In the genomic region with DNA sequence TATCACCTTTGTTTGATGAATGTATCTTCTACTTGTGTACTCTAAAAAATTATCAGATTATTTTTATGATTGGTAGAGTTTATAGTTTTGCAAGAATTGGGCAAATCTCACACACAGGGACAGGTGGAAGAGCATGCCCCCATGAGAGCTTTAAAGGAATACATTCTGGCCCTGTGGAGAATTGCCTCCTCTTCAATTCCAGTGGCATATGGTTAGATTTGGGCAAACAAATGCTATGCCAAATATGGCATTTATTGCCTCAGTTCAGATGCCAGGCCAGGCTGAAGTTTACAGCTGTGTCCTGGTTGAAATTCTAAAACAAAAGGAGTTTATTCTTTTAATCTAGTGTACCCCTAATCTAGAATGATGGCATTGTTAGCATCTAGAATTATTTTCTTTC, we compare ENCODE assay signal across 23 cellular contexts.
DNase-seq lines count a peak whose midpoint lies in the region; ATAC-seq and TF ChIP-seq lines count a peak whose summit lies in the region.
"Had no signal": no experiment of that assay in that cellular context is flagged by ENCODE, and none has a peak within 500 bp of the region (broad histone marks: within the 10 kb centered on the region; RNA-seq: fewer than 3 reads in every experiment).

No MANE protein-coding gene starts in this region.

- DNase-seq in NCI-H524 (lab: John Stamatoyannopoulos, UW) (peak; percentile 2 to 56), NCI-H524 treated with DMSO at 0.1 percent for 48 hours (lab: John Stamatoyannopoulos, UW) (no peak), NCI-H2171 (lab: John Stamatoyannopoulos, UW) (peak; percentile 66), cerebellum (ENCODE audit: low spot score) (peak; percentile 75), foreskin melanocyte (no peak), RWPE1 (ENCODE audit: low spot score) (no peak)
- DNase-seq: 8988T; Calu3; CD8-positive, alpha-beta memory T cell; EL; H7; HFFc6; MM.1S; NCI-H1048; NCI-H146; NCI-H2081; NCI-H774; Peyer's patch; T-helper 1 cell had no signal

- CTCF ChIA-PET in RWPE1 (lab: Yijun Ruan, JAX) = interaction anchor here (0.6 kb wide), 1 partner anchor 79 kb away, joined by 3 read pairs; no protein-coding TSS in a partner anchor

- ATAC-seq in HG03135 (IDR thresholded peaks at IDR 0.05; ENCODE audit: unreplicated experiment) = no peak
- ATAC-seq: K562 had no signal

- POLR2A ChIA-PET in RWPE1 (lab: Yijun Ruan, JAX; ENCODE audit: low non-redundant PET) = no interaction called here

- no peak for TF ChIP-seq CTCF in RWPE1 (conservative IDR thresholded peaks at IDR 0.05; ENCODE audit: low read depth)

- H3K27ac ChIP-seq in RWPE1 = no peak overlapping the region
- H3K27ac ChIP-seq: C4-2B, Peyer's patch, SJSA1 had no signal

Comparison
In these comparisons a context has a peak if more than half of its experiments do, and no peak if none do; other contexts are left out.
1. DNase-seq: peak in NCI-H524 (2 of 2), NCI-H2171 (single experiment) and cerebellum (single experiment); none in NCI-H524 treated with DMSO at 0.1 percent for 48 hours (single experiment), foreskin melanocyte (single experiment) and RWPE1 (single experiment).